Comparison of ENCODE assay signal across 19 cellular contexts in genomic region chr6:63503199-63503598, GRCh38.
A peak's percentile ranks its signal among the peaks of the same experiment; 100 is the strongest.
DNase-seq lines count a peak whose midpoint lies in the region; ATAC-seq, FAIRE-seq and TF ChIP-seq lines count a peak whose summit lies in the region.
"Had no signal": no experiment of that assay in that cellular context is flagged by ENCODE, and none has a peak within 500 bp of the region (broad histone marks: within the 10 kb centered on the region; RNA-seq: fewer than 3 reads in every experiment).

No MANE protein-coding gene starts in this region.

- H3K79me2 ChIP-seq in HepG2 (ENCODE audit: insufficient read depth, low read length) (no peaks in the 10 kb centered on the region), HCT116 (ENCODE audit: insufficient read depth, low read length) (no peaks in the 10 kb centered on the region)

- POLR2A ChIA-PET in HepG2 (lab: Yijun Ruan, JAX): no interaction called here
- POLR2A ChIA-PET in HCT116 (lab: Charles Lee): no interaction called here

- no peak overlapping the region for H3K4me2 ChIP-seq in HepG2 (ENCODE audit: low read depth, low read length)
- H3K4me2 ChIP-seq in HCT116 (ENCODE audit: low read length): no peak overlapping the region

- no peak for TF ChIP-seq EP300 in HepG2 (IDR thresholded peaks at IDR 0.05; ENCODE audit: low read depth in 2 of 2, low read length in 2 of 2)
- no peak for TF ChIP-seq EP300 in HepG2 (CRISPR knock-in tag; IDR thresholded peaks at IDR 0.05; ENCODE audit: borderline replicate concordance)

- ATAC-seq in HepG2 (no peak), right lobe of liver (no peak), HCT116 (no peak), esophagus mucosa (no peak), GM21723 (IDR thresholded peaks at IDR 0.05; ENCODE audit: unreplicated experiment) (no peak)
- ATAC-seq: GM12878 had no signal

- peaks cover 61% of the 10 kb centered on the region for H3K4me1 ChIP-seq in HepG2 (ENCODE audit: insufficient read depth, low read length)
- peaks cover 0 to 10% (median 0%) of the 10 kb centered on the region in 4 donors for H3K4me1 ChIP-seq in right lobe of liver
- H3K4me1 ChIP-seq in HCT116 (ENCODE audit: control insufficient read depth in 1 of 2, insufficient read depth in 2 of 2, low read length in 2 of 2): peaks cover 0 to 38% of the 10 kb centered on the region in 2 experiments; a peak in 3 of 4 replicates
- H3K4me1 ChIP-seq: HAP-1 had no signal

- H3K4me3 ChIP-seq in HepG2 (replicated peaks in 1 of 3; ENCODE audit: insufficient read depth in 1 of 3, low read depth in 2 of 3, low read length in 3 of 3): no peak overlapping the region
- no peak overlapping the region for H3K4me3 ChIP-seq in right lobe of liver
- no peak overlapping the region for H3K4me3 ChIP-seq in HCT116 (replicated peaks in 1 of 2; ENCODE audit: low read depth in 1 of 2, low read length in 2 of 2)
- no peak overlapping the region for H3K4me3 ChIP-seq in retinal pigment epithelial cell (ENCODE audit: low read length)
- H3K4me3 ChIP-seq: GM12878, HAP-1 had no signal

- in situ Hi-C loops in HepG2 (cut with HindIII; ENCODE audit: extremely low pct_ligation_motif_present, low pct_unique_long_range_greater_than_20kb): no loop called here

- H3K9me3 ChIP-seq in HepG2 (ENCODE audit: low read length) (no peaks in the 10 kb centered on the region), right lobe of liver (no peaks in the 10 kb centered on the region), HCT116 (ENCODE audit: control insufficient read depth in 1 of 2, insufficient read depth in 1 of 2, low read depth in 1 of 2, low read length in 2 of 2) (no peaks in the 10 kb centered on the region)
- H3K9me3 ChIP-seq: HAP-1 had no signal

- RAD21 ChIA-PET in HCT116 (lab: Charles Lee; ENCODE audit: low non-redundant PET in 1 of 2, low total read pairs in 2 of 2, uncharacterized antibody in 2 of 2, unreplicated experiment in 2 of 2): no interaction called here

- H4K20me1 ChIP-seq in HepG2 (ENCODE audit: insufficient read depth, low read length): no peaks in the 10 kb centered on the region
- no peaks in the 10 kb centered on the region for H4K20me1 ChIP-seq in HCT116 (ENCODE audit: insufficient read depth)

- no peak for TF ChIP-seq RAD21 in HepG2 (CRISPR knock-in tag; IDR thresholded peaks at IDR 0.05)
- TF ChIP-seq RAD21 in HCT116 (IDR thresholded peaks at IDR 0.05; ENCODE audit: low read depth): no peak

- H3K36me3 ChIP-seq in HepG2 (replicated peaks in 1 of 2; ENCODE audit: control insufficient read depth in 1 of 2, insufficient read depth in 2 of 2, low read length in 2 of 2): no peaks in the 10 kb centered on the region
- no peaks in the 10 kb centered on the region for H3K36me3 ChIP-seq in right lobe of liver
- no peaks in the 10 kb centered on the region for H3K36me3 ChIP-seq in HCT116 (ENCODE audit: control insufficient read depth in 1 of 2, insufficient read depth in 2 of 2, low read length in 2 of 2)
- H3K36me3 ChIP-seq: HAP-1 had no signal

- TF ChIP-seq CTCF in HepG2 (CRISPR knock-in tag; IDR thresholded peaks at IDR 0.05) (no peak), right lobe of liver (IDR thresholded peaks at IDR 0.05) (no peak), HCT116 (IDR thresholded peaks at IDR 0.05 in 2 of 3, conservative IDR thresholded peaks at IDR 0.05 in 1 of 3; ENCODE audit: borderline replicate concordance in 1 of 3, insufficient read depth in 1 of 3, low read depth in 2 of 3, low read length in 2 of 3) (no peak), retinal pigment epithelial cell (conservative IDR thresholded peaks at IDR 0.05; ENCODE audit: low read depth, low read length) (no peak)

- no peak for FAIRE-seq in HepG2 (lab: Jason Lieb, UNC)
- FAIRE-seq: GM12878, GM19239, H54 had no signal

- 98% methylated on average over 5 of the region's 5 CpGs for WGBS in HepG2 (ENCODE audit: low lambda C conversion rate)
- WGBS in right lobe of liver (ENCODE audit: insufficient coverage, low coverage, low lambda C conversion rate, missing lambda C conversion rate): 94% methylated on average over 3 of the region's 5 CpGs

- H2AFZ ChIP-seq in HepG2 (ENCODE audit: low read length) (no peak overlapping the region), HCT116 (ENCODE audit: low read depth, low read length, poor library complexity, severe bottlenecking) (peak overlapping the region; percentile 72)

- no peak for TF ChIP-seq POLR2A in HepG2 (IDR thresholded peaks at IDR 0.05; ENCODE audit: insufficient read depth in 1 of 2, low read depth in 2 of 2, low read length in 2 of 2)
- no peak for TF ChIP-seq POLR2A in right lobe of liver (IDR thresholded peaks at IDR 0.05)
- TF ChIP-seq POLR2A in HCT116 (IDR thresholded peaks at IDR 0.05; ENCODE audit: borderline replicate concordance, extremely low read depth, insufficient read depth, insufficient read length): no peak

- H3K9me2 ChIP-seq in HCT116 (ENCODE audit: insufficient read depth): no peaks in the 10 kb centered on the region

- H3K27ac ChIP-seq in HepG2 (ENCODE audit: extremely low read length, insufficient read depth, low read length) (no peak overlapping the region), right lobe of liver (no peak overlapping the region), HCT116 (ENCODE audit: low read depth, low read length) (no peak overlapping the region)

- CTCF ChIA-PET in HepG2 (lab: Yijun Ruan, JAX; ENCODE audit: low intra/inter-chr PET ratio, low total read pairs): no interaction called here
- CTCF ChIA-PET in HCT116 (lab: Charles Lee): no interaction called here

- DNase-seq in HepG2 (ENCODE audit: low spot score): no peak
- no peak for DNase-seq in right lobe of liver
- DNase-seq in HCT116 (ENCODE audit: low read depth, low spot score): no peak
- DNase-seq in retinal pigment epithelial cell (ENCODE audit: low read depth): peak; percentile 41
- DNase-seq: 8988T; C1 segment of cervical spinal cord; Calu3; CD4-positive, alpha-beta memory T cell; COR-L47; DMS153; DND-41; GDM1; GOT3 had no signal

- H3K27me3 ChIP-seq in HepG2 (ENCODE audit: control insufficient read depth in 1 of 2, insufficient read depth in 2 of 2, low read length in 2 of 2): no peaks in the 10 kb centered on the region
- no peaks in the 10 kb centered on the region for H3K27me3 ChIP-seq in right lobe of liver
- H3K27me3 ChIP-seq in HCT116 (ENCODE audit: insufficient read depth, low read length): no peaks in the 10 kb centered on the region

- H3K9ac ChIP-seq in HepG2 (ENCODE audit: insufficient read depth, low read depth, low read length) (no peak overlapping the region), HCT116 (ENCODE audit: low read length) (no peak overlapping the region)

- intact Hi-C loops in HepG2 (cut with micrococcal nuclease; ENCODE audit: unreplicated experiment): no loop called here
- intact Hi-C loops in right lobe of liver (cut with DNase I): no loop called here
- intact Hi-C loops in HCT116 (cut with micrococcal nuclease): no loop called here

- BruUV-seq in HepG2 (replicated peaks; lab: Mats Ljungman, UMichigan) (no TSS peak), HCT116 (replicated peaks; lab: Mats Ljungman, UMichigan) (no TSS peak)

TF ChIP-seq in HepG2, 621 proteins besides CTCF, POLR2A, EP300 and RAD21:
- TF ChIP-seq MAFF (IDR thresholded peaks at IDR 0.05; ENCODE audit: low read depth, low read length): peak; percentile 55; the same call in 1 of the 2 replicates
- peak; percentile 73 to 76 for TF ChIP-seq MAFK (conservative IDR thresholded peaks at IDR 0.05 in 1 of 2, IDR thresholded peaks at IDR 0.05 in 1 of 2; ENCODE audit: low read length in 2 of 2)
- no peak for TF ChIP-seq PLSCR1 (CRISPR knock-in tag; IDR thresholded peaks at IDR 0.05; ENCODE audit: borderline replicate concordance)

TF ChIP-seq in HCT116, 20 proteins besides CTCF, POLR2A, EP300 and RAD21 (continues in another document):
- TF ChIP-seq SIN3A (IDR thresholded peaks at IDR 0.05; ENCODE audit: low read depth): no peak
- no peak for TF ChIP-seq YY1 (IDR thresholded peaks at IDR 0.05; ENCODE audit: extremely low read depth, insufficient replicate concordance, low read depth, low read length)
- no peak for TF ChIP-seq EZH2phosphoT487 (IDR thresholded peaks at IDR 0.05; ENCODE audit: borderline replicate concordance)
- no peak for TF ChIP-seq ATF3 (IDR thresholded peaks at IDR 0.05)
- no peak for TF ChIP-seq ZBTB33 (IDR thresholded peaks at IDR 0.05; ENCODE audit: extremely low read depth, insufficient replicate concordance, low read length)
- TF ChIP-seq POLR2AphosphoS5 (IDR thresholded peaks at IDR 0.05; ENCODE audit: low read depth, low read length): no peak
- no peak for TF ChIP-seq JUND (IDR thresholded peaks at IDR 0.05)
